Comparison of ENCODE assay signal across 2 cellular contexts in the genomic region with DNA sequence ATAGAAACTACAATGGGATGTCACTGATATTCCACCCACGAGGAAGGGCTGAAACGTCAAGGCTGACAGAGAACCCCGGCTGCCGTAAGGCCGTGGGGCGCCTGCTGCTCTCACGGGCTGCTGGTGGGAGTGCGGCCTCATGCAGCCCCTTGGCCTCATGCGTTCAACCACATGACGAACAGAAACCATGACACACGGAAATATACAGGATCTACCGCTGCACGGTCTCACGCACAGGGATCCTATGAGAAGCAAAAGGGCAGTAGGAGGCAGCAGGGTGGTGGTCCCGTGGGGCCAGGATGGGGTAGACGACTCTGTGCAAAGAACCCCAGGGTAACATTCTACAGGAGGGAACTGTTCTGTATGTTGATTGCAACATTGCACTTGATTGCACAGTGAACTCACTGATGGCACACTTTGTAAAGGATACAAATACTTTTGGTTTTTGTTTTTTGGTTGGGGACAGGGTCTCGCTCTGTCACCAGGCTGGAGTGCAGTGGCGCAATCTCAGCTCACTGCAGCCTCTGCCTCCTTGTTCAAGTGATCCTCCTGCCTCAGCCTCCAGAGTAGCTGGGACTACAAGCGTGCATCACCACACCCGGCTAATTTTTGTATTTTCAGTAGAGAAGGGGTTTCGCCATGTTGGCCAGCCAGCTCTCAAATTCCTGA.
TF ChIP-seq lines count a peak whose summit lies in the region.

No MANE protein-coding gene starts in this region.

TF ChIP-seq in H1, 55 proteins besides CTCF, POLR2A, EP300 and RAD21:
- TF ChIP-seq CBX8 (IDR thresholded peaks at IDR 0.05; ENCODE audit: borderline replicate concordance, low read depth, low read length), result no peak

TF ChIP-seq in GM23338, 12 proteins besides CTCF, POLR2A, EP300 and RAD21:
- TF ChIP-seq, protein P1, sequence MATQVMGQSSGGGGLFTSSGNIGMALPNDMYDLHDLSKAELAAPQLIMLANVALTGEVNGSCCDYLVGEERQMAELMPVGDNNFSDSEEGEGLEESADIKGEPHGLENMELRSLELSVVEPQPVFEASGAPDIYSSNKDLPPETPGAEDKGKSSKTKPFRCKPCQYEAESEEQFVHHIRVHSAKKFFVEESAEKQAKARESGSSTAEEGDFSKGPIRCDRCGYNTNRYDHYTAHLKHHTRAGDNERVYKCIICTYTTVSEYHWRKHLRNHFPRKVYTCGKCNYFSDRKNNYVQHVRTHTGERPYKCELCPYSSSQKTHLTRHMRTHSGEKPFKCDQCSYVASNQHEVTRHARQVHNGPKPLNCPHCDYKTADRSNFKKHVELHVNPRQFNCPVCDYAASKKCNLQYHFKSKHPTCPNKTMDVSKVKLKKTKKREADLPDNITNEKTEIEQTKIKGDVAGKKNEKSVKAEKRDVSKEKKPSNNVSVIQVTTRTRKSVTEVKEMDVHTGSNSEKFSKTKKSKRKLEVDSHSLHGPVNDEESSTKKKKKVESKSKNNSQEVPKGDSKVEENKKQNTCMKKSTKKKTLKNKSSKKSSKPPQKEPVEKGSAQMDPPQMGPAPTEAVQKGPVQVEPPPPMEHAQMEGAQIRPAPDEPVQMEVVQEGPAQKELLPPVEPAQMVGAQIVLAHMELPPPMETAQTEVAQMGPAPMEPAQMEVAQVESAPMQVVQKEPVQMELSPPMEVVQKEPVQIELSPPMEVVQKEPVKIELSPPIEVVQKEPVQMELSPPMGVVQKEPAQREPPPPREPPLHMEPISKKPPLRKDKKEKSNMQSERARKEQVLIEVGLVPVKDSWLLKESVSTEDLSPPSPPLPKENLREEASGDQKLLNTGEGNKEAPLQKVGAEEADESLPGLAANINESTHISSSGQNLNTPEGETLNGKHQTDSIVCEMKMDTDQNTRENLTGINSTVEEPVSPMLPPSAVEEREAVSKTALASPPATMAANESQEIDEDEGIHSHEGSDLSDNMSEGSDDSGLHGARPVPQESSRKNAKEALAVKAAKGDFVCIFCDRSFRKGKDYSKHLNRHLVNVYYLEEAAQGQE (IDR thresholded peaks at IDR 0.05; ENCODE audit: unreplicated experiment), result no peak
- no peak for TF ChIP-seq ZNF114 (CRISPR knock-in tag; IDR thresholded peaks at IDR 0.05)
- no peak for TF ChIP-seq CREB1 (CRISPR knock-in tag; IDR thresholded peaks at IDR 0.05; ENCODE audit: low read depth)
- TF ChIP-seq JUNB (IDR thresholded peaks at IDR 0.05; ENCODE audit: unreplicated experiment), result no peak
- TF ChIP-seq STAT1 (IDR thresholded peaks at IDR 0.05; ENCODE audit: unreplicated experiment), result no peak
- TF ChIP-seq ETS1 (IDR thresholded peaks at IDR 0.05), result no peak
- TF ChIP-seq ZNF462 (CRISPR knock-in tag; IDR thresholded peaks at IDR 0.05), result no peak
- no peak for TF ChIP-seq POLR2AphosphoS5 (IDR thresholded peaks at IDR 0.05; ENCODE audit: low read depth)
- no peak for TF ChIP-seq ZNF331 (CRISPR knock-in tag; IDR thresholded peaks at IDR 0.05; ENCODE audit: low read depth)
- TF ChIP-seq NANOG (IDR thresholded peaks at IDR 0.05; ENCODE audit: borderline replicate concordance), result no peak
- no peak for TF ChIP-seq EZH2phosphoT487 (IDR thresholded peaks at IDR 0.05; ENCODE audit: unreplicated experiment)
